ENCODE assay signal across 14 cellular contexts in genomic region chr1:151596166-151596933, GRCh38. TPM values are rescaled to one million over a fixed set of nuclear protein-coding genes. Genes with fewer than 3 reads are reported as not detected.
DNase-seq lines count a peak whose midpoint lies in the region; ATAC-seq, FAIRE-seq and TF ChIP-seq lines count a peak whose summit lies in the region.
"Had no signal": no experiment of that assay in that cellular context is flagged by ENCODE, and none has a peak within 500 bp of the region (broad histone marks: within the 10 kb centered on the region; RNA-seq: fewer than 3 reads in every experiment).

No MANE protein-coding gene starts in this region.

- no peak overlapping the region; a peak in 1 of 4 replicates for H3K9ac ChIP-seq in K562 (ENCODE audit: insufficient read depth in 1 of 2, low read depth in 2 of 2, low read length in 2 of 2)

- intact Hi-C loops in K562 (cut with micrococcal nuclease): loop anchor here (10.0 kb wide), 1 partner anchor 142 kb away; the partner anchor contains the start of gene POGZ

- no peak overlapping the region for H3K4me3 ChIP-seq in BE2C (ENCODE audit: low read depth, low read length)
- no peak overlapping the region for H3K4me3 ChIP-seq in MG63
- no peak overlapping the region for H3K4me3 ChIP-seq in K562
- H3K4me3 ChIP-seq in SJCRH30: no peak overlapping the region
- H3K4me3 ChIP-seq: ovary had no signal

- WGBS in K562 (ENCODE audit: insufficient coverage, low coverage, missing lambda C conversion rate): 2% methylated on average over 4 of the region's 4 CpGs

- peak; percentile 97 for TF ChIP-seq EP300 in K562 (IDR thresholded peaks at IDR 0.05; ENCODE audit: low read length)

- H3K27me3 ChIP-seq in BE2C (no peaks in the 10 kb centered on the region), MG63 (no peaks in the 10 kb centered on the region), K562 (ENCODE audit: control insufficient read depth in 2 of 2, insufficient read depth in 2 of 2, low read length in 2 of 2) (no peaks in the 10 kb centered on the region), SJCRH30 (no peaks in the 10 kb centered on the region)
- H3K27me3 ChIP-seq: ovary had no signal

- H3K9me1 ChIP-seq in K562 (ENCODE audit: control insufficient read depth, insufficient read depth, low read length): no peaks in the 10 kb centered on the region

- CTCF ChIA-PET in K562 (lab: Yijun Ruan, JAX; ENCODE audit: low intra/inter-chr PET ratio): no interaction called here

- ATAC-seq in K562 (peak; percentile 83), HG03196 (IDR thresholded peaks at IDR 0.05; ENCODE audit: unreplicated experiment) (no peak)
- ATAC-seq: Right ventricle myocardium inferior had no signal

- H3K9me3 ChIP-seq in BE2C (no peaks in the 10 kb centered on the region), MG63 (no peaks in the 10 kb centered on the region), K562 (replicated peaks; ENCODE audit: control insufficient read depth, insufficient read depth, low read depth, low read length) (no peaks in the 10 kb centered on the region), SJCRH30 (replicated peaks) (no peaks in the 10 kb centered on the region)
- H3K9me3 ChIP-seq: ovary had no signal

- no peak overlapping the region; the same call in 1 of the 2 replicates for H2AFZ ChIP-seq in K562 (ENCODE audit: low read depth, low read length)

- H4K20me1 ChIP-seq in K562 (replicated peaks; ENCODE audit: control insufficient read depth, insufficient read depth, low read length): no peaks in the 10 kb centered on the region; the same call in 1 of the 2 replicates

- H3K36me3 ChIP-seq in BE2C (no peaks in the 10 kb centered on the region), MG63 (no peaks in the 10 kb centered on the region), K562 (ENCODE audit: control insufficient read depth, insufficient read depth, low read length) (no peaks in the 10 kb centered on the region), SJCRH30 (no peaks in the 10 kb centered on the region)
- H3K36me3 ChIP-seq: ovary, WERI-Rb-1 had no signal

- peak in 1 of 2 experiments; percentile 12; a peak in 1 of 4 replicates for TF ChIP-seq RAD21 in K562 (CRISPR knock-in tag; conservative IDR thresholded peaks at IDR 0.05 in 1 of 2, IDR thresholded peaks at IDR 0.05 in 1 of 2)

- H3K4me1 ChIP-seq in BE2C: peaks cover 15% of the 10 kb centered on the region
- peaks cover 11 to 17% of the 10 kb centered on the region in 2 experiments for H3K4me1 ChIP-seq in K562 (replicated peaks in 1 of 2; ENCODE audit: control insufficient read depth in 2 of 2, insufficient read depth in 2 of 2, low read length in 2 of 2)
- no peaks in the 10 kb centered on the region for H3K4me1 ChIP-seq in SJCRH30

- DNase-seq in BE2C (peak; percentile 85), MG63 (peak; percentile 51), K562 (ENCODE audit: extremely low read depth in 1 of 4, low spot score in 3 of 4) (peak; percentile 83 to 89 (median 85)), kidney glomerular epithelial cell (lab: John Stamatoyannopoulos, UW) (peak; percentile 94), GM20000 (ENCODE audit: low spot score) (no peak), GM12892 (ENCODE audit: insufficient read length) (no peak), SJCRH30 (no peak)
- DNase-seq: head of caudate nucleus, NCI-H446 treated with DMSO at 0.1 percent for 48 hours, ovary, WERI-Rb-1 had no signal

- in situ Hi-C loops in K562 (cut with MboI): no loop called here

- TF ChIP-seq CTCF in BE2C (IDR thresholded peaks at IDR 0.05; ENCODE audit: low read depth, low read length): no peak
- 0 out of 6 replicates have a peak, but pooled peaks of 1 of the 3 experiments have one; percentile 2 for TF ChIP-seq CTCF in K562 (IDR thresholded peaks at IDR 0.05 in 2 of 3, conservative IDR thresholded peaks at IDR 0.05 in 1 of 3; ENCODE audit: insufficient read depth in 2 of 3, low read depth in 1 of 3, low read length in 3 of 3)
- no peak for TF ChIP-seq CTCF in GM20000 (IDR thresholded peaks at IDR 0.05; ENCODE audit: extremely low read depth, missing control alignments)

- H3K4me2 ChIP-seq in K562 (ENCODE audit: insufficient read depth, low read length): peak overlapping the region; percentile 73

- POLR2A ChIA-PET in K562 (lab: Yijun Ruan, JAX): interaction anchor here (0.6 to 2.1 kb wide), 9 partner anchors 9 to 1119 kb away, joined by 3 to 9 read pairs (median 4); partner anchors contain the start of gene SNX27

- TF ChIP-seq POLR2A in K562 (conservative IDR thresholded peaks at IDR 0.05) (no peak), GM12892 (IDR thresholded peaks at IDR 0.05; ENCODE audit: low read depth, low read length) (no peak)

- BruUV-seq in K562 (replicated peaks; lab: Mats Ljungman, UMichigan): no TSS peak

- H3K79me2 ChIP-seq in K562 (ENCODE audit: control insufficient read depth, insufficient read depth, low read length): no peaks in the 10 kb centered on the region

- H3K27ac ChIP-seq in K562 (ENCODE audit: extremely low read depth, low read depth, low read length): peak overlapping the region; percentile 55; the same call in 1 of the 3 replicates
- H3K27ac ChIP-seq in SJCRH30: no peak overlapping the region
- H3K27ac ChIP-seq: ovary, WERI-Rb-1 had no signal

- FAIRE-seq in K562 (lab: Jason Lieb, UNC) (peak; percentile 98), GM12892 (lab: Jason Lieb, UNC) (no peak)
- FAIRE-seq: G401.6 had no signal

TF ChIP-seq in K562, 482 proteins besides CTCF, POLR2A, EP300 and RAD21 (continues in another document):
- peak; percentile 91 for TF ChIP-seq ZNF175 (CRISPR knock-in tag; IDR thresholded peaks at IDR 0.05; ENCODE audit: low read depth)

RNA-seq across cellular contexts. Expression of gene SNX27, which starts 15.5 kb away (rescaled TPM):
- 4.9 TPM for polyA plus RNA-seq in BE2C (2012; ENCODE audit: insufficient read depth, insufficient read length, low read depth)
- 17.1 and 44.5 TPM in 2 replicates for total RNA-seq in MG63 (2014; rRNA removed; shearing (Covaris generic); ENCODE audit: low replicate concordance)
- total RNA-seq in K562 (2011; cell fraction: chromatin; rRNA removed; ENCODE audit: low replicate concordance): 29.2 and 73.2 TPM in 2 replicates
- total RNA-seq in K562 (2011; cell fraction: nucleolus; rRNA removed): 15.2 and 18.3 TPM in 2 replicates
- total RNA-seq in K562 (2011; cell fraction: nucleoplasm; rRNA removed): 50.2 and 74.7 TPM in 2 replicates
- total RNA-seq in K562 (2014; rRNA removed) (9.0 and 9.6 TPM in 2 replicates), K562 (2014; rRNA removed; fragmentation: Illumina TruSeq; extraction: Trizol) (11.1 and 14.8 TPM in 2 replicates), K562 (2015; rRNA removed; fragmentation: Illumina TruSeq; extraction: Trizol) (10.4 and 10.6 TPM in 2 replicates), K562 (2021) (15.3 and 18.7 TPM in 2 replicates)
- polyA plus RNA-seq in K562 (2011; rRNA removed) (13.2 and 13.6 TPM in 2 replicates), K562 (2014; fragmentation: Illumina TruSeq; extraction: Trizol) (5.1 and 6.8 TPM in 2 replicates), K562 (2014; fragmentation: Nextera tagmentation; extraction: Ambion mirVana) (10 to 100 TPM in 1 of 2 experiments, 1 to 10 TPM in 1; 4.5 to 10.1 TPM), K562 (2014; rRNA removed) (7.6 and 8.3 TPM in 2 replicates)
- 5.9 and 9.6 TPM in 2 replicates for polyA plus RNA-seq in K562 (2011; cell fraction: cytosol; rRNA removed)
- 11.6 and 14.7 TPM in 2 replicates for polyA plus RNA-seq in K562 (2011; cell fraction: nucleus; rRNA removed)
- 2.9 and 5.1 TPM in 2 replicates for polyA plus RNA-seq in K562 (2012)
- polyA minus RNA-seq in K562 (2011; rRNA and poly(A)+ RNA removed): 38.1 and 44.0 TPM in 2 replicates
- 16.7 and 20.4 TPM in 2 replicates for polyA minus RNA-seq in K562 (2011; cell fraction: cytosol; rRNA and poly(A)+ RNA removed)
- 7.3 and 13.8 TPM in 2 replicates for polyA minus RNA-seq in K562 (2011; cell fraction: nucleus; rRNA and poly(A)+ RNA removed)
- polyA plus RNA-seq in GM12892 (2012; ENCODE audit: missing spikeins): 9.7 TPM
- total RNA-seq in SJCRH30 (2014; rRNA removed; shearing (Covaris generic)): 26.4 and 28.9 TPM in 2 replicates

RNA-seq across cellular contexts. Expression of gene TUFT1, which starts 56.2 kb away (rescaled TPM):
- polyA plus RNA-seq in BE2C (2012; ENCODE audit: insufficient read depth, insufficient read length, low read depth): 4.3 TPM
- total RNA-seq in MG63 (2014; rRNA removed; shearing (Covaris generic); ENCODE audit: low replicate concordance): 18.8 and 19.8 TPM in 2 replicates
- 3.5 and 4.6 TPM in 2 replicates for total RNA-seq in K562 (2011; cell fraction: chromatin; rRNA removed; ENCODE audit: low replicate concordance)
- 1.7 and 2.0 TPM in 2 replicates for total RNA-seq in K562 (2011; cell fraction: nucleolus; rRNA removed)
- 3.4 and 5.6 TPM in 2 replicates for total RNA-seq in K562 (2011; cell fraction: nucleoplasm; rRNA removed)
- total RNA-seq in K562 (2014; rRNA removed) (1.4 and 1.6 TPM in 2 replicates), K562 (2014; rRNA removed; fragmentation: Illumina TruSeq; extraction: Trizol) (1.2 and 1.6 TPM in 2 replicates), K562 (2015; rRNA removed; fragmentation: Illumina TruSeq; extraction: Trizol) (0.54 and 0.68 TPM in 2 replicates), K562 (2021) (1.4 and 2.0 TPM in 2 replicates)
- polyA plus RNA-seq in K562 (2011; rRNA removed) (1.5 and 2.4 TPM in 2 replicates), K562 (2014; fragmentation: Illumina TruSeq; extraction: Trizol) (1.9 and 2.2 TPM in 2 replicates), K562 (2014; fragmentation: Nextera tagmentation; extraction: Ambion mirVana) (1 to 10 TPM; 1.7 to 2.0 TPM), K562 (2014; rRNA removed) (1.7 TPM in 2 replicates)
- polyA plus RNA-seq in K562 (2011; cell fraction: cytosol; rRNA removed): 1.1 and 2.3 TPM in 2 replicates
- polyA plus RNA-seq in K562 (2011; cell fraction: nucleus; rRNA removed): 1.2 and 1.7 TPM in 2 replicates
- 1.4 and 2.7 TPM in 2 replicates for polyA plus RNA-seq in K562 (2012)
- polyA minus RNA-seq in K562 (2011; rRNA and poly(A)+ RNA removed): 2.3 and 2.7 TPM in 2 replicates
- polyA minus RNA-seq in K562 (2011; cell fraction: cytosol; rRNA and poly(A)+ RNA removed): 1.0 and 1.8 TPM in 2 replicates
- polyA minus RNA-seq in K562 (2011; cell fraction: nucleus; rRNA and poly(A)+ RNA removed): 0.40 and 1.1 TPM in 2 replicates
- 1.3 TPM for polyA plus RNA-seq in GM12892 (2012; ENCODE audit: missing spikeins)
- 8.1 and 8.3 TPM in 2 replicates for total RNA-seq in SJCRH30 (2014; rRNA removed; shearing (Covaris generic))

Comparison
In these comparisons a context has a peak if more than half of its experiments do, and no peak if none do; other contexts are left out.
1. DNase-seq: peak in BE2C (single experiment), MG63 (single experiment), K562 (4 of 4) and kidney glomerular epithelial cell (single experiment); none in GM20000 (single experiment), GM12892 (single experiment) and SJCRH30 (0 of 2).